In the genomic region with DNA sequence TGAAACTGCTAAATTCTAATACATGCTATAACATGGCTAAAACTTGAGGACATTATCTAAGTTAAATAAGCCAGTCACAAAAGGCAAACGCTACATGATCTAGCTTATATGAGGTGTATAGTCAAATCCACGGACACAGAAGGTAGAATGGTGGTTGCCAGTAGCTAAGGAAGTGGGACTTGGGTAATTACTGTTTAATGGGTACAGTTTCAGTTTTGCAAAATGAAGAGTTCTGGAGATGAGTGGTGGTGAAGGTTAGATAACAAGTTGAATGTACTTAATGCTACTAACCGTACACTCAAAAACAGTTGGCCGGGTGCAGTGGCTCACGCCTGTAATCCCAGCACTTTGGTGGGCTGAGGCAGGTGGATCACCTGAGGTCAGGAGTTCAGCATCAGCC, we compare ENCODE assay signal across 1 cellular context.
TF ChIP-seq lines count a peak whose summit lies in the region.

No MANE protein-coding gene starts in this region.

TF ChIP-seq in A549, 52 proteins besides CTCF, POLR2A, EP300 and RAD21 (continued from another document):
- TF ChIP-seq RCOR1 (IDR thresholded peaks at IDR 0.05; ENCODE audit: low read depth, low read length) = no peak
- no peak for TF ChIP-seq CBX2 (IDR thresholded peaks at IDR 0.05; ENCODE audit: borderline replicate concordance, low read depth)
- TF ChIP-seq NFE2L2 (conservative IDR thresholded peaks at IDR 0.05; ENCODE audit: low read length) = no peak
- no peak for TF ChIP-seq NPAS2 (CRISPR knock-in tag; IDR thresholded peaks at IDR 0.05; ENCODE audit: borderline replicate concordance)
- no peak for TF ChIP-seq ZC3H11A (IDR thresholded peaks at IDR 0.05)
- TF ChIP-seq MAFK (IDR thresholded peaks at IDR 0.05; ENCODE audit: partially characterized antibody) = no peak
- no peak for TF ChIP-seq CEBPB (IDR thresholded peaks at IDR 0.05)
- TF ChIP-seq SREBF2 (IDR thresholded peaks at IDR 0.05) = no peak
- TF ChIP-seq RARB (CRISPR knock-in tag; IDR thresholded peaks at IDR 0.05) = no peak
- no peak for TF ChIP-seq ZSCAN20 (CRISPR knock-in tag; IDR thresholded peaks at IDR 0.05)
- TF ChIP-seq SMC3 (IDR thresholded peaks at IDR 0.05) = no peak
- TF ChIP-seq, protein P1, sequence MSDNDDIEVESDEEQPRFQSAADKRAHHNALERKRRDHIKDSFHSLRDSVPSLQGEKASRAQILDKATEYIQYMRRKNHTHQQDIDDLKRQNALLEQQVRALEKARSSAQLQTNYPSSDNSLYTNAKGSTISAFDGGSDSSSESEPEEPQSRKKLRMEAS (IDR thresholded peaks at IDR 0.05) = no peak
